9 cellular contexts compared by ENCODE assay signal in the genomic region with DNA sequence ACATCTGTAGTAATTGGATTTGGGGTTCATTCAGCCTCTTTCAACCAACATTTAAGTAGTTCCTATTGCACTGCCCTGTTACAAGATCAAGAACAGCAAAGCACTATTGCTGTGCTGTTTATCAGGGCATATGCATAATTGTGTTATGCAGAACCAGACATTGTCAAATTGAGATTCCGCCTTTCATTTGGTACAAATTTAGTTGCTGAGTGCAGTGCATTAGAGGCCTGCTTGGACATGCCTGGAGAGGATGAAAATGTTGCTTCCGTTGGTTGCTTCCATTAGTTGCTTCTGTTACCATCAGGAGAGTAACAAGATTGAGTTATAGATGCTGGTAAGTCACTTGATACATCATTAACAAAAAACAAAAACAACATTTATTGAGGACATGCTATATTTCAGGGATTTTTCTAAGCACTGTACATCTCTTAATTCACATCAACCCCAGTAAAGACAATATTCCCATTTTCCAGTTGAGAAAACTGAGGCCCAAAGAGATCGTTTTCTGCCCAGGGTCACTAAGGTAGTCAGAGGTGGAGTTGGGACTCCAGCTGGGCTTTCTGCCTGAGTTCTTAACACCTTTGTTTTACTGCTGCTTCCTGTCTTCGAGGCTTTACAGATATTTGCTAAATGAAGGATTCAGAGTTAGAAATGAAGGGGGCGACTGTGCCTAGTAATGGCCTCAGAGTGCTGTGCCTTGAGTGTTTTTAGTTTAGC.
DNase-seq lines count a peak whose midpoint lies in the region; ATAC-seq, FAIRE-seq and TF ChIP-seq lines count a peak whose summit lies in the region.
"Had no signal": no experiment of that assay in that cellular context is flagged by ENCODE, and none has a peak within 500 bp of the region (broad histone marks: within the 10 kb centered on the region; RNA-seq: fewer than 3 reads in every experiment).

No MANE protein-coding gene starts in this region.

- dilution Hi-C loops in keratinocyte (cut with MboI; ENCODE audit: extremely low pct_ligation_motif_present, low sequenced_read_pairs), result no loop called here

- H3K79me2 ChIP-seq in keratinocyte (ENCODE audit: control insufficient read depth, insufficient read depth, low read length), result peaks cover 60% of the 10 kb centered on the region

- CTCF ChIA-PET in CD4-positive, alpha-beta T cell (lab: Charles Lee), result interaction anchor here (0.9 to 2.2 kb wide), 3 partner anchors 19 to 133 kb away, joined by 3 to 13 read pairs (median 3); no protein-coding TSS in a partner anchor
- CTCF ChIA-PET in WTC11 (lab: Charles Lee), result no interaction called here

- H3K4me1 ChIP-seq in keratinocyte (ENCODE audit: control insufficient read depth, extremely low read depth, insufficient read depth, low read length) (peaks cover 12% of the 10 kb centered on the region), tibial artery (peaks cover 0 to 24% (median 15%) of the 10 kb centered on the region in 4 donors)
- H3K4me1 ChIP-seq: colonic mucosa had no signal

- H3K27me3 Mint-ChIP-seq in CD4-positive, alpha-beta T cell, result no peaks in the 10 kb centered on the region
- H3K27me3 Mint-ChIP-seq in WTC11 (ENCODE audit: low read depth), result no peaks in the 10 kb centered on the region

- no peak overlapping the region for H3K9ac ChIP-seq in keratinocyte (ENCODE audit: control insufficient read depth, extremely low read depth, insufficient read depth, low read length)

- H3K36me3 ChIP-seq in keratinocyte (ENCODE audit: control insufficient read depth in 2 of 2, extremely low read depth in 1 of 2, insufficient read depth in 2 of 2, low read length in 2 of 2), result peaks cover 0 to 2% of the 10 kb centered on the region in 2 experiments
- peaks cover 0 to 7% (median 0%) of the 10 kb centered on the region in 3 donors for H3K36me3 ChIP-seq in tibial artery
- H3K36me3 ChIP-seq: colonic mucosa had no signal

- peaks cover 71% of the 10 kb centered on the region for H3K36me3 Mint-ChIP-seq in CD4-positive, alpha-beta T cell (ENCODE audit: low read depth)
- H3K36me3 Mint-ChIP-seq in WTC11, result no peaks in the 10 kb centered on the region

- no peaks in the 10 kb centered on the region for H3K9me1 ChIP-seq in keratinocyte (ENCODE audit: control insufficient read depth, extremely low read depth, insufficient read depth, low read length)

- H4K20me1 ChIP-seq in keratinocyte (ENCODE audit: control insufficient read depth, extremely low read depth, insufficient read depth, low read length), result no peaks in the 10 kb centered on the region

- no peaks in the 10 kb centered on the region for H3K9me3 Mint-ChIP-seq in CD4-positive, alpha-beta T cell
- H3K9me3 Mint-ChIP-seq in WTC11, result no peaks in the 10 kb centered on the region

- H3K9me3 ChIP-seq in CD4-positive, alpha-beta T cell (ENCODE audit: control insufficient read depth, low read length), result no peaks in the 10 kb centered on the region
- H3K9me3 ChIP-seq in keratinocyte (ENCODE audit: control insufficient read depth, low read depth, low read length), result no peaks in the 10 kb centered on the region
- no peaks in the 10 kb centered on the region for H3K9me3 ChIP-seq in tibial artery
- H3K9me3 ChIP-seq: colonic mucosa had no signal

- POLR2A ChIA-PET in CD4-positive, alpha-beta T cell (lab: Charles Lee), result interaction anchor here (0.5 to 3.3 kb wide), 12 partner anchors 10 to 134 kb away, joined by 3 to 28 read pairs (median 6); no protein-coding TSS in a partner anchor
- POLR2A ChIA-PET in WTC11 (lab: Charles Lee), result no interaction called here

- intact Hi-C loops in CD4-positive, alpha-beta T cell (cut with DNase I, micrococcal nuclease), result loop anchor here (2.0 to 5.0 kb wide), 3 partner anchors 14 to 134 kb away; no protein-coding TSS in a partner anchor
- intact Hi-C loops in tibial artery (cut with DNase I; ENCODE audit: low total_unique reads), result no loop called here

- no peak for ATAC-seq in CD4-positive, alpha-beta T cell (ENCODE audit: poor library complexity)
- ATAC-seq in WTC11 (no peak), HG03565 (IDR thresholded peaks at IDR 0.05; ENCODE audit: unreplicated experiment) (no peak)

- peak overlapping the region; percentile 87 for H3K27ac Mint-ChIP-seq in CD4-positive, alpha-beta T cell
- peak overlapping the region; percentile 80 for H3K27ac Mint-ChIP-seq in WTC11

- H3K27me3 ChIP-seq in CD4-positive, alpha-beta T cell (ENCODE audit: control insufficient read depth, insufficient read depth, low read length), result no peaks in the 10 kb centered on the region
- H3K27me3 ChIP-seq in keratinocyte (ENCODE audit: control insufficient read depth, extremely low read depth, insufficient read depth, low read length), result no peaks in the 10 kb centered on the region
- H3K27me3 ChIP-seq in tibial artery, result no peaks in the 10 kb centered on the region
- H3K27me3 ChIP-seq: colonic mucosa had no signal

- H3K4me1 Mint-ChIP-seq in CD4-positive, alpha-beta T cell (ENCODE audit: low read depth), result peaks cover 92% of the 10 kb centered on the region
- peaks cover 33% of the 10 kb centered on the region for H3K4me1 Mint-ChIP-seq in WTC11

- FAIRE-seq in GM19239 (lab: Jason Lieb, UNC) (peak; percentile 40), keratinocyte (lab: Jason Lieb, UNC) (peak; percentile 49)

- peak overlapping the region; percentile 57 for H3K4me2 ChIP-seq in keratinocyte (ENCODE audit: control insufficient read depth, extremely low read depth, insufficient read depth, low read depth, low read length)

- no peak overlapping the region for H3K4me3 ChIP-seq in keratinocyte (ENCODE audit: control insufficient read depth in 2 of 3, extremely low read depth in 1 of 3, insufficient read depth in 2 of 3, low read depth in 1 of 3, low read length in 3 of 3)
- no peak overlapping the region for H3K4me3 ChIP-seq in tibial artery
- H3K4me3 ChIP-seq: colonic mucosa had no signal

- H3K27ac ChIP-seq in CD4-positive, alpha-beta T cell (ENCODE audit: low read depth, low read length), result no peak overlapping the region
- no peak overlapping the region for H3K27ac ChIP-seq in keratinocyte (ENCODE audit: control insufficient read depth, insufficient read depth, low read length)
- no peak overlapping the region for H3K27ac ChIP-seq in tibial artery
- H3K27ac ChIP-seq: colonic mucosa had no signal

- H2AFZ ChIP-seq in keratinocyte (ENCODE audit: control insufficient read depth, low read length), result no peak overlapping the region

- no peak for TF ChIP-seq CTCF in CD4-positive, alpha-beta T cell (IDR thresholded peaks at IDR 0.05)
- TF ChIP-seq CTCF in WTC11 (IDR thresholded peaks at IDR 0.05) (no peak), keratinocyte (optimal IDR thresholded peaks at IDR 0.05 in 1 of 3, IDR thresholded peaks at IDR 0.05 in 1 of 3, conservative IDR thresholded peaks at IDR 0.05 in 1 of 3; ENCODE audit: extremely low read depth in 1 of 3, insufficient read depth in 2 of 3, low read length in 3 of 3) (no peak), tibial artery (IDR thresholded peaks at IDR 0.05) (no peak)

- peak overlapping the region; percentile 49 for H3K4me3 Mint-ChIP-seq in CD4-positive, alpha-beta T cell
- no peak overlapping the region for H3K4me3 Mint-ChIP-seq in WTC11

- no peak for DNase-seq in CD4-positive, alpha-beta T cell
- DNase-seq in GM19239 (ENCODE audit: insufficient read length, low spot score) (no peak), WTC11 (ENCODE audit: low spot score) (no peak), keratinocyte (ENCODE audit: low read depth, low spot score) (no peak), tibial artery (no peak)
- DNase-seq in activated effector memory CD4-positive, alpha-beta T cell treated with Interleukin-2 at 50 U/mL for 16 hours, result no peak
- DNase-seq: Calu3, colonic mucosa had no signal

TF ChIP-seq in WTC11, 78 proteins besides CTCF, POLR2A, EP300 and RAD21:
- TF ChIP-seq ZNF532 (CRISPR knock-in tag; IDR thresholded peaks at IDR 0.05; ENCODE audit: borderline replicate concordance) (no peak), GTF2I (CRISPR knock-in tag; conservative IDR thresholded peaks at IDR 0.05) (peak; percentile 59; the same call in 1 of the 2 replicates), ZNF396 (CRISPR knock-in tag; IDR thresholded peaks at IDR 0.05; ENCODE audit: borderline replicate concordance) (no peak), NR1H2 (CRISPR knock-in tag; IDR thresholded peaks at IDR 0.05) (no peak), PRRX2 (CRISPR knock-in tag; IDR thresholded peaks at IDR 0.05) (no peak)
- TF ChIP-seq, protein P1, sequence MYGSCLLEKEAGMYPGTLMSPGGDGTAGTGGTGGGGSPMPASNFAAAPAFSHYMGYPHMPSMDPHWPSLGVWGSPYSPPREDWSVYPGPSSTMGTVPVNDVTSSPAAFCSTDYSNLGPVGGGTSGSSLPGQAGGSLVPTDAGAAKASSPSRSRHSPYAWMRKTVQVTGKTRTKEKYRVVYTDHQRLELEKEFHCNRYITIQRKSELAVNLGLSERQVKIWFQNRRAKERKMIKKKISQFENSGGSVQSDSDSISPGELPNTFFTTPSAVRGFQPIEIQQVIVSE (CRISPR knock-in tag; IDR thresholded peaks at IDR 0.05; ENCODE audit: borderline replicate concordance), result no peak
